ENCODE assay signal across 8 cellular contexts in the genomic region with DNA sequence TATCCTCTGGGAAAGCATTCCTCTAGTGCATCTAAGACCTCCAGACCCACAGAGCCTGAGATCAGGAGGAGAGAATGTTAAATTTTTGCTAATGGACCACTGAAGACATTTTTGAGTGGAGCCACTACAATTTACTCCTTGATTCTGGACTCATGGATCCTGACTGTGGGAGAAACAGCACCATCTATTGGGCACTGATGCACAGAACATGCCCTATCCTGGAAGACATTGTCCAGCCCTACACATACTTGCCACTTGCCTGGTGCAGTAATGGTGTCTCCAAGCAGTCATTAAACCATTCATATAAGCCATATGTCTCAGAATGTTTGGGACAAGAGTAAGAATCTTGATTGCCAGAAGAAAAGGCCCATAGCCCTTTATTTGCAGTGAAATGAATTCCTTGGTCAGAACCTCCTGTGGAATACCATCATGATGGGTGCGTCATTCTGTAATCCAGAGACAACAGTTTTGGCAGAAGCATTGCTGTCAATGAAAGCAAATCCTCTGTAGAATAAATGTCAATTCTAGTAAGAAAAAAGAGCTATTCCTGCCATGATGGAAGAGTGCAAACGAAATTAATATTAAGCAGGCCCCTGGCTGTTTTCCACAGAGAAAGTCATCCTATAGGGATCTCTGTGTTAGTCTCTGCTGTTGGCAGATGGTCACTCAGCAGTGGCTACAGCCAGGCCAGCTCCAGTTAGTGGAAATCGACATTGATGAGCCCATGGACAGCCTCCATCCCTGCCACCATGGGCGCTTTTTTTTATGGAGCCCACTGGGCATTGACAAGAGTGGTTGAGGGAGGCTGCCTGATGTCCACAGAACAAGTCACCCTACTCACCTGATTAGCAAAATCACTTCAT. TPM values are rescaled to one million over a fixed set of nuclear protein-coding genes. Genes with fewer than 3 reads are reported as not detected.
DNase-seq lines count a peak whose midpoint lies in the region; ATAC-seq and TF ChIP-seq lines count a peak whose summit lies in the region.

No MANE protein-coding gene starts in this region.

- H3K27ac Mint-ChIP-seq in osteocyte (ENCODE audit: unreplicated experiment) = no peak overlapping the region

- H3K4me1 Mint-ChIP-seq in osteocyte (ENCODE audit: unreplicated experiment) = no peaks in the 10 kb centered on the region

- no peaks in the 10 kb centered on the region for H3K27me3 Mint-ChIP-seq in osteocyte (ENCODE audit: unreplicated experiment)

- no peak overlapping the region for H3K4me3 Mint-ChIP-seq in osteocyte (ENCODE audit: unreplicated experiment)

- ATAC-seq in GM18861 (IDR thresholded peaks at IDR 0.05; ENCODE audit: unreplicated experiment) = no peak

- DNase-seq in activated CD4-positive, alpha-beta T cell treated with anti-CD3 and anti-CD28 coated beads for 48 hours = peak; percentile 30
- DNase-seq in activated CD4-positive, alpha-beta T cell treated with anti-CD3 and anti-CD28 coated beads, Interleukin-2, amount 50 U/mL, for 4 hours = no peak
- DNase-seq in LoVo (ENCODE audit: low spot score) (peak; percentile 43), foreskin fibroblast (peak; percentile 57 to 79), osteocyte (ENCODE audit: extremely low spot score, unreplicated experiment) (no peak), GM19240 (ENCODE audit: insufficient read length, low spot score) (no peak)

- H3K4me3 ChIP-seq in WI38 (ENCODE audit: low read depth, low read length) (no peak overlapping the region), foreskin fibroblast (ENCODE audit: low read depth in 1 of 2, low read length in 2 of 2) (no peak overlapping the region)

- peak; percentile 50 for TF ChIP-seq CTCF in WI38 (IDR thresholded peaks at IDR 0.05; ENCODE audit: low read depth, low read length)
- peak; percentile 81 for TF ChIP-seq CTCF in foreskin fibroblast (IDR thresholded peaks at IDR 0.05; ENCODE audit: low read depth, low read length)
- TF ChIP-seq CTCF in osteocyte (IDR thresholded peaks at IDR 0.05) = peak; percentile 84

- H3K36me3 Mint-ChIP-seq in osteocyte (ENCODE audit: unreplicated experiment) = no peaks in the 10 kb centered on the region

- H3K9me3 Mint-ChIP-seq in osteocyte (ENCODE audit: unreplicated experiment) = no peaks in the 10 kb centered on the region

RNA-seq across cellular contexts. Expression of a gene that starts 43.5 kb away (rescaled TPM):
- not detected in 2 replicates for total RNA-seq in osteocyte

Comparison
In these comparisons a context has a peak if more than half of its experiments do, and no peak if none do; other contexts are left out.
1. DNase-seq: peak in activated CD4-positive, alpha-beta T cell treated with anti-CD3 and anti-CD28 coated beads for 48 hours (single experiment), LoVo (single experiment) and foreskin fibroblast (2 of 2); none in activated CD4-positive, alpha-beta T cell treated with anti-CD3 and anti-CD28 coated beads, Interleukin-2, amount 50 U/mL, for 4 hours (0 of 2), osteocyte (single experiment) and GM19240 (single experiment).
2. Peak in every context shown above with its lines, with median percentiles within 50 percentile points of each other: CTCF ChIP-seq.